Comparison of ENCODE assay signal across 8 cellular contexts in genomic region chr1:168135982-168136708, GRCh38. TPM values are rescaled to one million over a fixed set of nuclear protein-coding genes. Genes with fewer than 3 reads are reported as not detected.
DNase-seq lines count a peak whose midpoint lies in the region; ATAC-seq, FAIRE-seq and TF ChIP-seq lines count a peak whose summit lies in the region.

No MANE protein-coding gene starts in this region.

- intact Hi-C loops in Caco-2 (cut with micrococcal nuclease; ENCODE audit: unreplicated experiment) = loop anchor here (1.0 kb wide), 3 partner anchors 10 to 42 kb away; partner anchors contain the start of gene TIPRL
- intact Hi-C loops in activated CD8-positive, alpha-beta T cell treated with anti-CD3 and anti-CD28 coated beads for 36 hours (cut with micrococcal nuclease) = no loop called here
- intact Hi-C loops in ovary (cut with DNase I) = loop anchor here in 2 of 4 donors (5.0 to 10.0 kb wide), 2 partner anchors 44 to 51 kb away; no protein-coding TSS in a partner anchor

- H3K36me3 ChIP-seq in Caco-2 (ENCODE audit: control insufficient read depth, insufficient read depth, low read length) = no peaks in the 10 kb centered on the region; the same call in 1 of the 2 replicates
- no peaks in the 10 kb centered on the region for H3K36me3 ChIP-seq in ovary

- peak overlapping the region; percentile 91 for H3K4me3 Mint-ChIP-seq in Caco-2 (ENCODE audit: unreplicated experiment)
- H3K4me3 Mint-ChIP-seq in activated CD8-positive, alpha-beta T cell treated with anti-CD3 and anti-CD28 coated beads for 36 hours = peak overlapping the region; percentile 70

- TF ChIP-seq CTCF in Caco-2 (IDR thresholded peaks at IDR 0.05; ENCODE audit: insufficient read depth in 1 of 2, low read depth in 1 of 2, low read length in 1 of 2, severe bottlenecking in 1 of 2, unreplicated experiment in 1 of 2) (peak in 1 of 2 experiments; percentile 13), foreskin fibroblast (IDR thresholded peaks at IDR 0.05; ENCODE audit: low read depth, low read length) (no peak), ovary (IDR thresholded peaks at IDR 0.05) (no peak)
- TF ChIP-seq CTCF in activated CD8-positive, alpha-beta T cell treated with anti-CD3 and anti-CD28 coated beads for 36 hours (IDR thresholded peaks at IDR 0.05) = no peak

- DNase-seq in Caco-2 (peak; percentile 81 to 82), HTR-8/SVneo (ENCODE audit: insufficient read length, low spot score) (no peak), foreskin fibroblast (peak in 1 of 2 donors; percentile 66), ovary (peak; percentile 25 to 64 (median 49)), SIG-M5 treated with dmso at 0.1 percent for 504 hours (lab: John Stamatoyannopoulos, UW; ENCODE audit: unreplicated experiment) (no peak)
- peak; percentile 14 for DNase-seq in activated CD8-positive, alpha-beta T cell treated with anti-CD3 and anti-CD28 coated beads for 36 hours

- WGBS in ovary, 3 donors = 0 to 1% (median 1%) methylated on average over 44 to 61 of the region's 61 CpGs

- H3K27ac Mint-ChIP-seq in Caco-2 (ENCODE audit: unreplicated experiment) = peak overlapping the region; percentile 37
- no peak overlapping the region for H3K27ac Mint-ChIP-seq in activated CD8-positive, alpha-beta T cell treated with anti-CD3 and anti-CD28 coated beads for 36 hours

- peak overlapping the region; percentile 87 for H3K27ac ChIP-seq in ovary

- H3K9me3 Mint-ChIP-seq in Caco-2 (ENCODE audit: unreplicated experiment) = no peaks in the 10 kb centered on the region
- no peaks in the 10 kb centered on the region for H3K9me3 Mint-ChIP-seq in activated CD8-positive, alpha-beta T cell treated with anti-CD3 and anti-CD28 coated beads for 36 hours

- H3K4me1 ChIP-seq in Caco-2 (peaks cover 25% of the 10 kb centered on the region), ovary (ENCODE audit: insufficient read depth) (peaks cover 6% of the 10 kb centered on the region)

- H3K36me3 Mint-ChIP-seq in Caco-2 (ENCODE audit: insufficient read depth, unreplicated experiment) = peaks cover 13% of the 10 kb centered on the region
- H3K36me3 Mint-ChIP-seq in activated CD8-positive, alpha-beta T cell treated with anti-CD3 and anti-CD28 coated beads for 36 hours (ENCODE audit: low read depth) = no peaks in the 10 kb centered on the region

- ATAC-seq in activated CD8-positive, alpha-beta T cell treated with anti-CD3 and anti-CD28 coated beads for 36 hours = peak; percentile 45
- ATAC-seq in GM19351 (IDR thresholded peaks at IDR 0.05; ENCODE audit: unreplicated experiment) (no peak), GM21528 (IDR thresholded peaks at IDR 0.05; ENCODE audit: low FRiP score, unreplicated experiment) (no peak)

- peak; percentile 38 for FAIRE-seq in HTR-8/SVneo (lab: Jason Lieb, UNC)

- POLR2A ChIA-PET in Caco-2 (lab: Charles Lee) = interaction anchor here (0.8 kb wide), 1 partner anchor 212 kb away, joined by 4 read pairs; no protein-coding TSS in a partner anchor
- POLR2A ChIA-PET in activated CD8-positive, alpha-beta T cell treated with anti-CD3 and anti-CD28 coated beads for 36 hours (lab: Charles Lee) = no interaction called here

- TF ChIP-seq POLR2A in ovary (IDR thresholded peaks at IDR 0.05) = no peak

- no peaks in the 10 kb centered on the region for H3K27me3 Mint-ChIP-seq in Caco-2 (ENCODE audit: insufficient read depth, unreplicated experiment)
- H3K27me3 Mint-ChIP-seq in activated CD8-positive, alpha-beta T cell treated with anti-CD3 and anti-CD28 coated beads for 36 hours = peaks cover 39% of the 10 kb centered on the region

- no peak for TF ChIP-seq EP300 in ovary (IDR thresholded peaks at IDR 0.05)

- CTCF ChIA-PET in Caco-2 (lab: Charles Lee) = interaction anchor here (0.7 to 2.1 kb wide), 4 partner anchors 9 to 90 kb away, joined by 3 to 7 read pairs (median 3); partner anchors contain the start of gene SFT2D2
- CTCF ChIA-PET in activated CD8-positive, alpha-beta T cell treated with anti-CD3 and anti-CD28 coated beads for 36 hours (lab: Charles Lee) = interaction anchor here (0.8 to 2.6 kb wide), 4 partner anchors 9 to 176 kb away, joined by 3 to 21 read pairs (median 5); no protein-coding TSS in a partner anchor

- BruUV-seq in Caco-2 (replicated peaks; lab: Mats Ljungman, UMichigan) = no TSS peak

- no peaks in the 10 kb centered on the region for H3K27me3 ChIP-seq in Caco-2 (replicated peaks; ENCODE audit: control insufficient read depth, insufficient read depth, low read length)
- H3K27me3 ChIP-seq in ovary = no peaks in the 10 kb centered on the region

- H3K4me1 Mint-ChIP-seq in Caco-2 (ENCODE audit: low read depth, unreplicated experiment) = peaks cover 18% of the 10 kb centered on the region
- H3K4me1 Mint-ChIP-seq in activated CD8-positive, alpha-beta T cell treated with anti-CD3 and anti-CD28 coated beads for 36 hours (ENCODE audit: low read depth) = peaks cover 17% of the 10 kb centered on the region

- H3K9me3 ChIP-seq in Caco-2 (no peaks in the 10 kb centered on the region), ovary (no peaks in the 10 kb centered on the region)

- H3K4me3 ChIP-seq in Caco-2 (ENCODE audit: low read depth, low read length) (peak overlapping the region; percentile 72), foreskin fibroblast (ENCODE audit: low read depth in 1 of 2, low read length in 2 of 2) (peak overlapping the region; percentile 73 to 79), ovary (peak overlapping the region; percentile 92)

RNA-seq across cellular contexts. Expression of gene GPR161, which starts 0.6 kb away (rescaled TPM):
- 38.2 and 42.7 TPM in 2 replicates for total RNA-seq in Caco-2 (2022)
- total RNA-seq in activated CD8-positive, alpha-beta T cell treated with anti-CD3 and anti-CD28 coated beads for 36 hours = under 1 TPM; 0.16 to 0.20 TPM
- 10 to 100 TPM in 6 of 7 donors, 1 to 10 TPM in 1; 7.4 to 23.4 (median 19.1) TPM for total RNA-seq in ovary
- 10 to 100 TPM in 1 of 2 donors, 1 to 10 TPM in 1; 8.2 to 13.6 TPM for polyA plus RNA-seq in ovary

RNA-seq across cellular contexts. Expression of gene TIPRL, which starts 42.6 kb away (rescaled TPM):
- 35.7 and 38.1 TPM in 2 replicates for total RNA-seq in Caco-2 (2022)
- 10 to 100 TPM; 52.2 to 52.5 TPM for total RNA-seq in activated CD8-positive, alpha-beta T cell treated with anti-CD3 and anti-CD28 coated beads for 36 hours
- 10 to 100 TPM; 13.9 to 35.2 (median 25.6) TPM for total RNA-seq in ovary
- polyA plus RNA-seq in ovary = 10 to 100 TPM; 15.0 to 31.6 TPM

Comparison
In these comparisons a context has a peak if more than half of its experiments do, and no peak if none do; other contexts are left out.
1. DNase-seq: peak in Caco-2 (2 of 2), activated CD8-positive, alpha-beta T cell treated with anti-CD3 and anti-CD28 coated beads for 36 hours (single experiment) and ovary (5 of 5); none in HTR-8/SVneo (single experiment) and SIG-M5 treated with dmso at 0.1 percent for 504 hours (single experiment).
2. RNA of gene GPR161, which starts 0.6 kb away (total RNA-seq): 38.2 to 42.7 TPM in Caco-2 and 7.4 to 23.4 TPM in ovary; 0.16 to 0.20 TPM in activated CD8-positive, alpha-beta T cell treated with anti-CD3 and anti-CD28 coated beads for 36 hours; every median in the first group is over 4 times any median in the second.
3. Peak in every context shown above with its lines, with median percentiles within 50 percentile points of each other: H3K4me3 ChIP-seq.